In genomic region chr12:56127888-56128668, GRCh38 we compare ENCODE assay signal across 8 cellular contexts. TPM values are rescaled to one million over a fixed set of nuclear protein-coding genes. Genes with fewer than 3 reads are reported as not detected.
DNase-seq lines count a peak whose midpoint lies in the region; ATAC-seq, FAIRE-seq and TF ChIP-seq lines count a peak whose summit lies in the region.

ESYT1 (plus strand) TSS chr12:56128267; CDS start chr12:56128320, 53 bp downstream.

- H3K4me1 Mint-ChIP-seq in activated naive CD8-positive, alpha-beta T cell treated with anti-CD3 and anti-CD28 coated beads, Interleukin-2, amount 50 U/mL, for 24 hours: peaks cover 62% of the 10 kb centered on the region

- WGBS in pancreas, 2 donors: 0% methylated on average over 48 to 49 of the region's 49 CpGs

- peak within 1 kb of the TSS; percentile 90 for H3K27ac Mint-ChIP-seq in activated naive CD8-positive, alpha-beta T cell treated with anti-CD3 and anti-CD28 coated beads, Interleukin-2, amount 50 U/mL, for 24 hours

- H3K36me3 ChIP-seq in pancreas (peaks cover 3 to 25% (median 4%) of the 10 kb centered on the region in 3 donors), tibial artery (peaks cover 22 to 29% (median 27%) of the 10 kb centered on the region in 3 donors)

- peaks cover 10 to 27% (median 12%) of the 10 kb centered on the region in 3 donors for H3K4me1 ChIP-seq in pancreas
- peaks cover 9 to 36% (median 26%) of the 10 kb centered on the region in 4 donors for H3K4me1 ChIP-seq in tibial artery

- H3K4me3 Mint-ChIP-seq in activated naive CD8-positive, alpha-beta T cell treated with anti-CD3 and anti-CD28 coated beads, Interleukin-2, amount 50 U/mL, for 24 hours: peak within 1 kb of the TSS; percentile 93

- ATAC-seq in HG02763 (IDR thresholded peaks at IDR 0.05; ENCODE audit: unreplicated experiment): peak; percentile 88
- peak; percentile 94 for ATAC-seq in activated naive CD8-positive, alpha-beta T cell treated with anti-CD3 and anti-CD28 coated beads, Interleukin-2, amount 50 U/mL, for 24 hours
- peak; percentile 94 for ATAC-seq in Right ventricle myocardium superior (ENCODE audit: poor library complexity)
- peak; percentile 86 to 92 (median 89) for ATAC-seq in pancreas

- peak within 1 kb of the TSS; percentile 67 to 91 (median 80) for H3K27ac ChIP-seq in pancreas
- H3K27ac ChIP-seq in tibial artery: peak within 1 kb of the TSS; percentile 95 to 99

- H3K36me3 Mint-ChIP-seq in activated naive CD8-positive, alpha-beta T cell treated with anti-CD3 and anti-CD28 coated beads, Interleukin-2, amount 50 U/mL, for 24 hours (ENCODE audit: low read depth): peaks cover 38% of the 10 kb centered on the region

- no peaks in the 10 kb centered on the region for H3K27me3 ChIP-seq in pancreas
- H3K27me3 ChIP-seq in tibial artery: no peaks in the 10 kb centered on the region

- no peak for TF ChIP-seq CTCF in GM12865 (IDR thresholded peaks at IDR 0.05; ENCODE audit: insufficient read depth, low read depth, low read length, missing control alignments)
- no peak for TF ChIP-seq CTCF in pancreas (IDR thresholded peaks at IDR 0.05)
- TF ChIP-seq CTCF in tibial artery (IDR thresholded peaks at IDR 0.05): no peak

- peak; percentile 100 for DNase-seq in GM12865 (ENCODE audit: low read depth)
- peak; percentile 97 for DNase-seq in NCI-H1417 treated with DMSO at 0.1 percent for 48 hours (lab: John Stamatoyannopoulos, UW)
- peak; percentile 100 for DNase-seq in SW480 (ENCODE audit: low spot score)
- peak; percentile 95 for DNase-seq in activated naive CD8-positive, alpha-beta T cell treated with anti-CD3 and anti-CD28 coated beads, Interleukin-2, amount 50 U/mL, for 24 hours
- DNase-seq in Right ventricle myocardium superior: peak; percentile 98
- peak; percentile 92 to 99 (median 99) for DNase-seq in pancreas
- DNase-seq in tibial artery: peak; percentile 100

- peak within 1 kb of the TSS; percentile 92 for H3K4me3 ChIP-seq in GM12865 (ENCODE audit: low read depth, low read length)
- peak within 1 kb of the TSS; percentile 64 to 82 (median 76) for H3K4me3 ChIP-seq in pancreas
- peak within 1 kb of the TSS; percentile 74 to 91 for H3K4me3 ChIP-seq in tibial artery

- no peaks in the 10 kb centered on the region for H3K27me3 Mint-ChIP-seq in activated naive CD8-positive, alpha-beta T cell treated with anti-CD3 and anti-CD28 coated beads, Interleukin-2, amount 50 U/mL, for 24 hours

- peak; percentile 92 for FAIRE-seq in pancreas (lab: Jason Lieb, UNC)

- no peaks in the 10 kb centered on the region for H3K9me3 Mint-ChIP-seq in activated naive CD8-positive, alpha-beta T cell treated with anti-CD3 and anti-CD28 coated beads, Interleukin-2, amount 50 U/mL, for 24 hours

- intact Hi-C loops in Right ventricle myocardium superior (cut with DNase I): loop anchor here (2.0 kb wide), 1 partner anchor 31 kb away; the partner anchor contains the start of gene MYL6
- intact Hi-C loops in pancreas (cut with DNase I): loop anchor here in 1 of 3 donors (2.0 to 10.0 kb wide), 2 partner anchors 61 to 327 kb away; partner anchors contain the start of genes MIP and SMARCC2
- intact Hi-C loops in tibial artery (cut with DNase I; ENCODE audit: low total_unique reads): loop anchor here (2.0 to 5.0 kb wide), 2 partner anchors 34 to 61 kb away; partner anchors contain the start of gene SMARCC2

- H3K9me3 ChIP-seq in pancreas: no peaks in the 10 kb centered on the region
- H3K9me3 ChIP-seq in tibial artery: no peaks in the 10 kb centered on the region

RNA-seq across cellular contexts. Expression of gene ESYT1, which starts in this region (rescaled TPM):
- total RNA-seq in Right ventricle myocardium superior: 27.0 TPM
- 10 to 100 TPM; 42.8 to 55.1 (median 46.5) TPM for total RNA-seq in pancreas
- polyA plus RNA-seq in pancreas: 10 to 100 TPM; 22.5 to 40.2 TPM

Comparison
In these comparisons a context has a peak if more than half of its experiments do, and no peak if none do; other contexts are left out.
1. Peak in every context shown above with its lines: DNase-seq, ATAC-seq, H3K4me3 ChIP-seq and H3K27ac ChIP-seq.